Comparison of ENCODE assay signal across 8 cellular contexts in the genomic region with DNA sequence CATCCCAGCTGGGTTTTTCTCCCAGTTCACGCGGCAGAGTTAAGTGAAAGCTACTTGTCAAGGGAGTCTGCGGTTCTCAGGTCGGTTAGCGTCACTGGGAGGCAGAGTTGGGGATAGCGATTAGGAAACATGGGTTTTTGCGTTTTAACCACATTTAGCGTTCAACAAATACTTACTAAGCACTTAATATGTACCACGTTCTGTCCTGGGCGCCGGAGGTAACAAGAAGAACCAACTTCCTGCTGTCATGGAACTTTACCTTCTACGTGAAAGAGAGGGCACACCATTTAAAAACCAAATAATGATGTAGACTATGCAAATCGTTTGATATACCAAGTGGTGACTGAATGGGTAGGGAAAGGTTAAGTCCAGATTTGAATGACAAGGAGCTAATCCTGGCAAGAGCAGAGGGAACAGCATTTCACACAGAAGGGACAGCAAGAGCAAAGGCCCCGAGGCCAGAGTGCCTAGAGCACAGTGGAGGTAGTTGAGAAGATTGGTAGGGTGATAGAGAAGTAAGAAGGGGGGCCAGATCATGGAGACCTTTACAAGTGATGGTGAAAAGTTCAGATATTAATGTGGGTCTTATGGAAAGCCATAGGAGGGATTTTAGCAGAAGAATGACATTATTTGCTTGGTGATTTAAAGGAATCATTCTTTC. TPM values are rescaled to one million over a fixed set of nuclear protein-coding genes. Genes with fewer than 3 reads are reported as not detected.
DNase-seq lines count a peak whose midpoint lies in the region; ATAC-seq and TF ChIP-seq lines count a peak whose summit lies in the region.

No MANE protein-coding gene starts in this region.

- peaks cover 27% of the 10 kb centered on the region for H3K4me1 Mint-ChIP-seq in activated T-helper 2 cell treated with anti-CD3 and anti-CD28 coated beads, Interferon-gamma antibody, Interleukin-2, Interleukin-4, amounts not matched to agents 10 μg/mL and 5 μg/mL and 100 μg/mL, durations not matched to agents 14 hours and 24 hours and 36 hours (ENCODE audit: low read depth)

- H3K4me3 Mint-ChIP-seq in activated T-helper 2 cell treated with anti-CD3 and anti-CD28 coated beads, Interferon-gamma antibody, Interleukin-2, Interleukin-4, amounts not matched to agents 10 μg/mL and 5 μg/mL and 100 μg/mL, durations not matched to agents 14 hours and 24 hours and 36 hours (ENCODE audit: low read depth), result peak overlapping the region; percentile 92

- peak overlapping the region; percentile 99 for H3K27ac Mint-ChIP-seq in activated T-helper 2 cell treated with anti-CD3 and anti-CD28 coated beads, Interferon-gamma antibody, Interleukin-2, Interleukin-4, amounts not matched to agents 10 μg/mL and 5 μg/mL and 100 μg/mL, durations not matched to agents 14 hours and 24 hours and 36 hours

- no peaks in the 10 kb centered on the region for H3K27me3 Mint-ChIP-seq in activated T-helper 2 cell treated with anti-CD3 and anti-CD28 coated beads, Interferon-gamma antibody, Interleukin-2, Interleukin-4, amounts not matched to agents 10 μg/mL and 5 μg/mL and 100 μg/mL, durations not matched to agents 14 hours and 24 hours and 36 hours (ENCODE audit: low read depth)

- intact Hi-C loops in activated T-helper 2 cell treated with anti-CD3 and anti-CD28 coated beads, Interferon-gamma antibody, Interleukin-2, Interleukin-4, amounts not matched to agents 10 μg/mL and 5 μg/mL and 100 μg/mL, durations not matched to agents 14 hours and 24 hours and 36 hours (cut with micrococcal nuclease), result loop anchor here (10.0 kb wide), 1 partner anchor 736 kb away; no protein-coding TSS in a partner anchor

- peak overlapping the region; percentile 95 for H3K27ac ChIP-seq in 22Rv1
- peak overlapping the region; percentile 87 for H3K27ac ChIP-seq in substantia nigra (ENCODE audit: low read depth, low read length, poor library complexity, severe bottlenecking)

- peaks cover 45% of the 10 kb centered on the region for H3K36me3 Mint-ChIP-seq in activated T-helper 2 cell treated with anti-CD3 and anti-CD28 coated beads, Interferon-gamma antibody, Interleukin-2, Interleukin-4, amounts not matched to agents 10 μg/mL and 5 μg/mL and 100 μg/mL, durations not matched to agents 14 hours and 24 hours and 36 hours (ENCODE audit: low read depth)

- TF ChIP-seq CTCF in 22Rv1 (IDR thresholded peaks at IDR 0.05), result peak; percentile 24; the same call in 1 of the 2 replicates

- H3K9me3 Mint-ChIP-seq in activated T-helper 2 cell treated with anti-CD3 and anti-CD28 coated beads, Interferon-gamma antibody, Interleukin-2, Interleukin-4, amounts not matched to agents 10 μg/mL and 5 μg/mL and 100 μg/mL, durations not matched to agents 14 hours and 24 hours and 36 hours, result no peaks in the 10 kb centered on the region

- DNase-seq in activated T-helper 2 cell treated with anti-CD3 and anti-CD28 coated beads, Interferon-gamma antibody, Interleukin-2, Interleukin-4, amounts not matched to agents 10 μg/mL and 5 μg/mL and 100 μg/mL, durations not matched to agents 14 hours and 24 hours and 36 hours (ENCODE audit: low spot score), result no peak
- DNase-seq in iris pigment epithelial cell (ENCODE audit: low read depth) (peak; percentile 93), substantia nigra (lab: John Stamatoyannopoulos, UW) (peak in 1 of 49 donors; percentile 1), NCI-H524 treated with DMSO at 0.1 percent for 48 hours (lab: John Stamatoyannopoulos, UW) (no peak)
- DNase-seq in activated CD8-positive, alpha-beta memory T cell treated with anti-CD3 and anti-CD28 coated beads, Interleukin-2, amount 50 U/mL, for 48 hours, result no peak

- peak; percentile 5 for ATAC-seq in GM18858 (IDR thresholded peaks at IDR 0.05; ENCODE audit: unreplicated experiment)
- ATAC-seq in HG03196 (IDR thresholded peaks at IDR 0.05; ENCODE audit: unreplicated experiment), result peak; percentile 10

RNA-seq across cellular contexts. Expression of a gene that starts 0.7 kb away (rescaled TPM):
- total RNA-seq in activated T-helper 2 cell treated with anti-CD3 and anti-CD28 coated beads, Interferon-gamma antibody, Interleukin-2, Interleukin-4, amounts not matched to agents 10 μg/mL and 5 μg/mL and 100 μg/mL, durations not matched to agents 14 hours and 24 hours and 36 hours, result 44.4 and 53.3 TPM in 2 replicates

RNA-seq across cellular contexts. Expression of a gene that starts 0.8 kb away (rescaled TPM):
- total RNA-seq in activated T-helper 2 cell treated with anti-CD3 and anti-CD28 coated beads, Interferon-gamma antibody, Interleukin-2, Interleukin-4, amounts not matched to agents 10 μg/mL and 5 μg/mL and 100 μg/mL, durations not matched to agents 14 hours and 24 hours and 36 hours, result 0.16 TPM in 2 replicates
